Comparison of ENCODE assay signal across 3 cellular contexts in the genomic region with DNA sequence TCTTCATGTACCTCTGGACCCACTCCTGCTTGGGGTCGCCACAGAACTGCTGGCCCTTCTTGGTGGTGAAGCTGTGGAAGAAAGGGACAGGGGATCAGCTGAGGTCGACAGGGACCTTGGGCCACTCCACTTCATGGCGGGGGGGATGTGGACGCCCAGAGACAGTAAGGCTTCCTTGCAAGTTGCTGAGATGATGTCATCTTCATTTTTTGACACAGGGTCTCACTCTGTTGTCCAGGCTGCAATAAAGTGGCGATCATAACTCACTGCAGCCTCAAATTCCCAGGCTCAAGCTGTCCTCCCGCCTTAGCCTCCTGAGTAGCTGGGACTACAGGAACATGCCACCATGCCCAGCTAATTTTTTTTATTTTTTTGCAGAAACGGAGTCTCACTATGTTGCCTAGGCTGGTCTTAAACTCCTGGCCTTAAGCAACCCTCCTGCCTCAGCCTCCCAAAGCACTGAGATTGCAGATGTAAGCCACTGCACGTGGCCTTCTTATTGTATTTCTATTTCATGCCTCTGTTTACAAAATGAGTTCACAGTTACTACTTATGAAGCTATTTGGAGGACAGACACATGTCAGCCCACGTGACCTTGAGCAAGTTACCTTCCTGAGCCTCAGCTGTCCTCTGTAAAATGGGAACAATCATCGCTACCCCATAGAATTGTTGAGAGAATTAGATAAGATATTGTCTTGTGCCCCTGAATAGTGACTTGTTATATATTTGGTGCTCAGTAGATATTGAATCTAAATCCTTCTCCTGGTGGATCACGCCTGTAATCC.
A peak's percentile ranks its signal among the peaks of the same experiment; 100 is the strongest.
TF ChIP-seq lines count a peak whose summit lies in the region.

No MANE protein-coding gene starts in this region.

TF ChIP-seq in A549, 52 proteins besides CTCF, POLR2A, EP300 and RAD21:
- no peak for TF ChIP-seq BHLHE40 (IDR thresholded peaks at IDR 0.05; ENCODE audit: low read depth, low read length)
- TF ChIP-seq, protein P1, sequence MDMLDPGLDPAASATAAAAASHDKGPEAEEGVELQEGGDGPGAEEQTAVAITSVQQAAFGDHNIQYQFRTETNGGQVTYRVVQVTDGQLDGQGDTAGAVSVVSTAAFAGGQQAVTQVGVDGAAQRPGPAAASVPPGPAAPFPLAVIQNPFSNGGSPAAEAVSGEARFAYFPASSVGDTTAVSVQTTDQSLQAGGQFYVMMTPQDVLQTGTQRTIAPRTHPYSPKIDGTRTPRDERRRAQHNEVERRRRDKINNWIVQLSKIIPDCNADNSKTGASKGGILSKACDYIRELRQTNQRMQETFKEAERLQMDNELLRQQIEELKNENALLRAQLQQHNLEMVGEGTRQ (IDR thresholded peaks at IDR 0.05): peak; percentile 30; the same call in 1 of the 2 replicates
- TF ChIP-seq, protein P2, sequence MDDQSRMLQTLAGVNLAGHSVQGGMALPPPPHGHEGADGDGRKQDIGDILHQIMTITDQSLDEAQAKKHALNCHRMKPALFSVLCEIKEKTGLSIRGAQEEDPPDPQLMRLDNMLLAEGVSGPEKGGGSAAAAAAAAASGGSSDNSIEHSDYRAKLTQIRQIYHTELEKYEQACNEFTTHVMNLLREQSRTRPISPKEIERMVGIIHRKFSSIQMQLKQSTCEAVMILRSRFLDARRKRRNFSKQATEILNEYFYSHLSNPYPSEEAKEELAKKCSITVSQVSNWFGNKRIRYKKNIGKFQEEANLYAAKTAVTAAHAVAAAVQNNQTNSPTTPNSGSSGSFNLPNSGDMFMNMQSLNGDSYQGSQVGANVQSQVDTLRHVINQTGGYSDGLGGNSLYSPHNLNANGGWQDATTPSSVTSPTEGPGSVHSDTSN (IDR thresholded peaks at IDR 0.05): no peak
TF ChIP-seq in A549: peak in this region for 1.

TF ChIP-seq in HEK293, 187 proteins besides CTCF, POLR2A, EP300 and RAD21:
- TF ChIP-seq ZBTB1 (tag by site-specific recombination; IDR thresholded peaks at IDR 0.05): no peak
- TF ChIP-seq, protein P3, sequence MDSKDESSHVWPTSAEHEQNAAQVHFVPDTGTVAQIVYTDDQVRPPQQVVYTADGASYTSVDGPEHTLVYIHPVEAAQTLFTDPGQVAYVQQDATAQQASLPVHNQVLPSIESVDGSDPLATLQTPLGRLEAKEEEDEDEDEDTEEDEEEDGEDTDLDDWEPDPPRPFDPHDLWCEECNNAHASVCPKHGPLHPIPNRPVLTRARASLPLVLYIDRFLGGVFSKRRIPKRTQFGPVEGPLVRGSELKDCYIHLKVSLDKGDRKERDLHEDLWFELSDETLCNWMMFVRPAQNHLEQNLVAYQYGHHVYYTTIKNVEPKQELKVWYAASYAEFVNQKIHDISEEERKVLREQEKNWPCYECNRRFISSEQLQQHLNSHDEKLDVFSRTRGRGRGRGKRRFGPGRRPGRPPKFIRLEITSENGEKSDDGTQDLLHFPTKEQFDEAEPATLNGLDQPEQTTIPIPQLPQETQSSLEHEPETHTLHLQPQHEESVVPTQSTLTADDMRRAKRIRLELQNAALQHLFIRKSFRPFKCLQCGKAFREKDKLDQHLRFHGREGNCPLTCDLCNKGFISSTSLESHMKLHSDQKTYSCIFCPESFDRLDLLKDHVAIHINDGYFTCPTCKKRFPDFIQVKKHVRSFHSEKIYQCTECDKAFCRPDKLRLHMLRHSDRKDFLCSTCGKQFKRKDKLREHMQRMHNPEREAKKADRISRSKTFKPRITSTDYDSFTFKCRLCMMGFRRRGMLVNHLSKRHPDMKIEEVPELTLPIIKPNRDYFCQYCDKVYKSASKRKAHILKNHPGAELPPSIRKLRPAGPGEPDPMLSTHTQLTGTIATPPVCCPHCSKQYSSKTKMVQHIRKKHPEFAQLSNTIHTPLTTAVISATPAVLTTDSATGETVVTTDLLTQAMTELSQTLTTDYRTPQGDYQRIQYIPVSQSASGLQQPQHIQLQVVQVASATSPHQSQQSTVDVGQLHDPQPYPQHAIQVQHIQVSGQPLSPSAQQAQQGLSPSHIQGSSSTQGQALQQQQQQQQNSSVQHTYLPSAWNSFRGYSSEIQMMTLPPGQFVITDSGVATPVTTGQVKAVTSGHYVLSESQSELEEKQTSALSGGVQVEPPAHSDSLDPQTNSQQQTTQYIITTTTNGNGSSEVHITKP (tag by site-specific recombination; IDR thresholded peaks at IDR 0.05): 0 out of 2 replicates have a peak, but pooled peaks have one; percentile 20

TF ChIP-seq in K562, 482 proteins besides CTCF, POLR2A, EP300 and RAD21 (continues in another document):
- TF ChIP-seq ZZZ3 (IDR thresholded peaks at IDR 0.05): no peak
- TF ChIP-seq ZNF445 (CRISPR knock-in tag; IDR thresholded peaks at IDR 0.05; ENCODE audit: low read depth): no peak
- TF ChIP-seq LEF1 (IDR thresholded peaks at IDR 0.05): no peak
- no peak for TF ChIP-seq FOXK2 (conservative IDR thresholded peaks at IDR 0.05 in 1 of 2, IDR thresholded peaks at IDR 0.05 in 1 of 2; ENCODE audit: low read depth in 2 of 2)
- TF ChIP-seq HCFC1 (IDR thresholded peaks at IDR 0.05; ENCODE audit: low read depth, low read length): no peak
- TF ChIP-seq, protein P4, sequence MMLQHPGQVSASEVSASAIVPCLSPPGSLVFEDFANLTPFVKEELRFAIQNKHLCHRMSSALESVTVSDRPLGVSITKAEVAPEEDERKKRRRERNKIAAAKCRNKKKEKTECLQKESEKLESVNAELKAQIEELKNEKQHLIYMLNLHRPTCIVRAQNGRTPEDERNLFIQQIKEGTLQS (IDR thresholded peaks at IDR 0.05): peak; percentile 70
- TF ChIP-seq, protein P4 (CRISPR knock-in tag; conservative IDR thresholded peaks at IDR 0.05): no peak
- TF ChIP-seq ZNF146 (CRISPR knock-in tag; IDR thresholded peaks at IDR 0.05; ENCODE audit: unreplicated experiment): no peak
- no peak for TF ChIP-seq FUS (optimal IDR thresholded peaks at IDR 0.05; ENCODE audit: low read depth, low read length)
- no peak for TF ChIP-seq ZNF274 (IDR thresholded peaks at IDR 0.05; ENCODE audit: borderline replicate concordance, low read depth, low read length)
- TF ChIP-seq, protein P5, sequence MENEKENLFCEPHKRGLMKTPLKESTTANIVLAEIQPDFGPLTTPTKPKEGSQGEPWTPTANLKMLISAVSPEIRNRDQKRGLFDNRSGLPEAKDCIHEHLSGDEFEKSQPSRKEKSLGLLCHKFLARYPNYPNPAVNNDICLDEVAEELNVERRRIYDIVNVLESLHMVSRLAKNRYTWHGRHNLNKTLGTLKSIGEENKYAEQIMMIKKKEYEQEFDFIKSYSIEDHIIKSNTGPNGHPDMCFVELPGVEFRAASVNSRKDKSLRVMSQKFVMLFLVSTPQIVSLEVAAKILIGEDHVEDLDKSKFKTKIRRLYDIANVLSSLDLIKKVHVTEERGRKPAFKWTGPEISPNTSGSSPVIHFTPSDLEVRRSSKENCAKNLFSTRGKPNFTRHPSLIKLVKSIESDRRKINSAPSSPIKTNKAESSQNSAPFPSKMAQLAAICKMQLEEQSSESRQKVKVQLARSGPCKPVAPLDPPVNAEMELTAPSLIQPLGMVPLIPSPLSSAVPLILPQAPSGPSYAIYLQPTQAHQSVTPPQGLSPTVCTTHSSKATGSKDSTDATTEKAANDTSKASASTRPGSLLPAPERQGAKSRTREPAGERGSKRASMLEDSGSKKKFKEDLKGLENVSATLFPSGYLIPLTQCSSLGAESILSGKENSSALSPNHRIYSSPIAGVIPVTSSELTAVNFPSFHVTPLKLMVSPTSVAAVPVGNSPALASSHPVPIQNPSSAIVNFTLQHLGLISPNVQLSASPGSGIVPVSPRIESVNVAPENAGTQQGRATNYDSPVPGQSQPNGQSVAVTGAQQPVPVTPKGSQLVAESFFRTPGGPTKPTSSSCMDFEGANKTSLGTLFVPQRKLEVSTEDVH (IDR thresholded peaks at IDR 0.05; ENCODE audit: low read depth, partially characterized antibody): no peak
- TF ChIP-seq, protein P1 (CRISPR knock-in tag; IDR thresholded peaks at IDR 0.05): peak; percentile 32; the same call in 1 of the 2 replicates
- TF ChIP-seq, protein P6, sequence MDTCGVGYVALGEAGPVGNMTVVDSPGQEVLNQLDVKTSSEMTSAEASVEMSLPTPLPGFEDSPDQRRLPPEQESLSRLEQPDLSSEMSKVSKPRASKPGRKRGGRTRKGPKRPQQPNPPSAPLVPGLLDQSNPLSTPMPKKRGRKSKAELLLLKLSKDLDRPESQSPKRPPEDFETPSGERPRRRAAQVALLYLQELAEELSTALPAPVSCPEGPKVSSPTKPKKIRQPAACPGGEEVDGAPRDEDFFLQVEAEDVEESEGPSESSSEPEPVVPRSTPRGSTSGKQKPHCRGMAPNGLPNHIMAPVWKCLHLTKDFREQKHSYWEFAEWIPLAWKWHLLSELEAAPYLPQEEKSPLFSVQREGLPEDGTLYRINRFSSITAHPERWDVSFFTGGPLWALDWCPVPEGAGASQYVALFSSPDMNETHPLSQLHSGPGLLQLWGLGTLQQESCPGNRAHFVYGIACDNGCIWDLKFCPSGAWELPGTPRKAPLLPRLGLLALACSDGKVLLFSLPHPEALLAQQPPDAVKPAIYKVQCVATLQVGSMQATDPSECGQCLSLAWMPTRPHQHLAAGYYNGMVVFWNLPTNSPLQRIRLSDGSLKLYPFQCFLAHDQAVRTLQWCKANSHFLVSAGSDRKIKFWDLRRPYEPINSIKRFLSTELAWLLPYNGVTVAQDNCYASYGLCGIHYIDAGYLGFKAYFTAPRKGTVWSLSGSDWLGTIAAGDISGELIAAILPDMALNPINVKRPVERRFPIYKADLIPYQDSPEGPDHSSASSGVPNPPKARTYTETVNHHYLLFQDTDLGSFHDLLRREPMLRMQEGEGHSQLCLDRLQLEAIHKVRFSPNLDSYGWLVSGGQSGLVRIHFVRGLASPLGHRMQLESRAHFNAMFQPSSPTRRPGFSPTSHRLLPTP (IDR thresholded peaks at IDR 0.05; ENCODE audit: borderline replicate concordance, extremely low read depth, insufficient read length): no peak
- no peak for TF ChIP-seq FOXM1 (IDR thresholded peaks at IDR 0.05; ENCODE audit: low read depth)
- TF ChIP-seq FOXM1 (CRISPR knock-in tag; IDR thresholded peaks at IDR 0.05; ENCODE audit: low read depth): no peak
- no peak for TF ChIP-seq ZNF217 (CRISPR knock-in tag; IDR thresholded peaks at IDR 0.05)
- TF ChIP-seq GATA2 (CRISPR knock-in tag; IDR thresholded peaks at IDR 0.05): no peak
- TF ChIP-seq STAT5A (IDR thresholded peaks at IDR 0.05; ENCODE audit: borderline replicate concordance, low read length): no peak
- TF ChIP-seq, protein P7, sequence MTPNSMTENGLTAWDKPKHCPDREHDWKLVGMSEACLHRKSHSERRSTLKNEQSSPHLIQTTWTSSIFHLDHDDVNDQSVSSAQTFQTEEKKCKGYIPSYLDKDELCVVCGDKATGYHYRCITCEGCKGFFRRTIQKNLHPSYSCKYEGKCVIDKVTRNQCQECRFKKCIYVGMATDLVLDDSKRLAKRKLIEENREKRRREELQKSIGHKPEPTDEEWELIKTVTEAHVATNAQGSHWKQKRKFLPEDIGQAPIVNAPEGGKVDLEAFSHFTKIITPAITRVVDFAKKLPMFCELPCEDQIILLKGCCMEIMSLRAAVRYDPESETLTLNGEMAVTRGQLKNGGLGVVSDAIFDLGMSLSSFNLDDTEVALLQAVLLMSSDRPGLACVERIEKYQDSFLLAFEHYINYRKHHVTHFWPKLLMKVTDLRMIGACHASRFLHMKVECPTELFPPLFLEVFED (CRISPR knock-in tag; conservative IDR thresholded peaks at IDR 0.05): no peak
- TF ChIP-seq ZNF23 (CRISPR knock-in tag; IDR thresholded peaks at IDR 0.05): no peak
- TF ChIP-seq MYC (IDR thresholded peaks at IDR 0.05; ENCODE audit: low read depth, low read length): no peak
- no peak for TF ChIP-seq MYC (CRISPR knock-in tag; IDR thresholded peaks at IDR 0.05; ENCODE audit: borderline replicate concordance, low read depth)
- TF ChIP-seq ATF7 (IDR thresholded peaks at IDR 0.05): peak; percentile 76
- TF ChIP-seq DMBX1 (CRISPR knock-in tag; IDR thresholded peaks at IDR 0.05; ENCODE audit: borderline replicate concordance): no peak
- TF ChIP-seq, protein P8, sequence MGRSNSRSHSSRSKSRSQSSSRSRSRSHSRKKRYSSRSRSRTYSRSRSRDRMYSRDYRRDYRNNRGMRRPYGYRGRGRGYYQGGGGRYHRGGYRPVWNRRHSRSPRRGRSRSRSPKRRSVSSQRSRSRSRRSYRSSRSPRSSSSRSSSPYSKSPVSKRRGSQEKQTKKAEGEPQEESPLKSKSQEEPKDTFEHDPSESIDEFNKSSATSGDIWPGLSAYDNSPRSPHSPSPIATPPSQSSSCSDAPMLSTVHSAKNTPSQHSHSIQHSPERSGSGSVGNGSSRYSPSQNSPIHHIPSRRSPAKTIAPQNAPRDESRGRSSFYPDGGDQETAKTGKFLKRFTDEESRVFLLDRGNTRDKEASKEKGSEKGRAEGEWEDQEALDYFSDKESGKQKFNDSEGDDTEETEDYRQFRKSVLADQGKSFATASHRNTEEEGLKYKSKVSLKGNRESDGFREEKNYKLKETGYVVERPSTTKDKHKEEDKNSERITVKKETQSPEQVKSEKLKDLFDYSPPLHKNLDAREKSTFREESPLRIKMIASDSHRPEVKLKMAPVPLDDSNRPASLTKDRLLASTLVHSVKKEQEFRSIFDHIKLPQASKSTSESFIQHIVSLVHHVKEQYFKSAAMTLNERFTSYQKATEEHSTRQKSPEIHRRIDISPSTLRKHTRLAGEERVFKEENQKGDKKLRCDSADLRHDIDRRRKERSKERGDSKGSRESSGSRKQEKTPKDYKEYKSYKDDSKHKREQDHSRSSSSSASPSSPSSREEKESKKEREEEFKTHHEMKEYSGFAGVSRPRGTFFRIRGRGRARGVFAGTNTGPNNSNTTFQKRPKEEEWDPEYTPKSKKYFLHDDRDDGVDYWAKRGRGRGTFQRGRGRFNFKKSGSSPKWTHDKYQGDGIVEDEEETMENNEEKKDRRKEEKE (IDR thresholded peaks at IDR 0.05; ENCODE audit: borderline replicate concordance in 1 of 2, control insufficient read depth in 1 of 2, low read depth in 2 of 2, low read length in 1 of 2): no peak
- TF ChIP-seq ZNF121 (CRISPR knock-in tag; conservative IDR thresholded peaks at IDR 0.05): peak; percentile 91
- TF ChIP-seq DACH1 (IDR thresholded peaks at IDR 0.05; ENCODE audit: partially characterized antibody): no peak
- no peak for TF ChIP-seq PTBP1 (IDR thresholded peaks at IDR 0.05; ENCODE audit: low read depth, low read length)
- TF ChIP-seq RBM25 (IDR thresholded peaks at IDR 0.05; ENCODE audit: low read depth, low read length, severe bottlenecking): peak; percentile 5
- no peak for TF ChIP-seq RCOR1 (IDR thresholded peaks at IDR 0.05; ENCODE audit: borderline replicate concordance in 1 of 2, low read depth in 2 of 2, low read length in 2 of 2)
- TF ChIP-seq STAG1 (CRISPR knock-in tag; IDR thresholded peaks at IDR 0.05; ENCODE audit: borderline replicate concordance): no peak
- TF ChIP-seq JUND (IDR thresholded peaks at IDR 0.05; ENCODE audit: borderline replicate concordance, low read depth, low read length): no peak
- no peak; the same call in 2 of the 3 replicates for TF ChIP-seq JUND (tag; IDR thresholded peaks at IDR 0.05; ENCODE audit: borderline replicate concordance, low read depth, low read length)
- peak; percentile 37; the same call in 1 of the 2 replicates for TF ChIP-seq BCOR (IDR thresholded peaks at IDR 0.05)
